11 cellular contexts compared by ENCODE assay signal in genomic region chr18:59950215-59950944, GRCh38. TPM values are rescaled to one million over a fixed set of nuclear protein-coding genes. Genes with fewer than 3 reads are reported as not detected.
A peak's percentile ranks its signal among the peaks of the same experiment; 100 is the strongest.
DNase-seq lines count a peak whose midpoint lies in the region; ATAC-seq, FAIRE-seq and TF ChIP-seq lines count a peak whose summit lies in the region.
"Had no signal": no experiment of that assay in that cellular context is flagged by ENCODE, and none has a peak within 500 bp of the region (broad histone marks: within the 10 kb centered on the region; RNA-seq: fewer than 3 reads in every experiment).

No MANE protein-coding gene starts in this region.

- no peak overlapping the region for H3K4me3 Mint-ChIP-seq in activated T-cell treated with anti-CD3 and anti-CD28 coated beads, Interleukin-2, amount 50 U/mL, for 4 hours
- H3K4me3 Mint-ChIP-seq in glutamatergic neuron (ENCODE audit: unreplicated experiment): no peak overlapping the region

- H3K9me2 ChIP-seq in OCI-LY1 (ENCODE audit: low read depth, low read length): no peaks in the 10 kb centered on the region

- H3K36me3 Mint-ChIP-seq in activated T-cell treated with anti-CD3 and anti-CD28 coated beads, Interleukin-2, amount 50 U/mL, for 4 hours (ENCODE audit: insufficient read depth): no peaks in the 10 kb centered on the region
- H3K36me3 Mint-ChIP-seq in glutamatergic neuron (ENCODE audit: unreplicated experiment): no peaks in the 10 kb centered on the region

- TF ChIP-seq CTCF in OCI-LY1 (IDR thresholded peaks at IDR 0.05; ENCODE audit: low read length) (no peak), pancreas (IDR thresholded peaks at IDR 0.05) (no peak), glutamatergic neuron (IDR thresholded peaks at IDR 0.05; ENCODE audit: partially characterized antibody, unreplicated experiment) (no peak)

- 57 to 58% methylated on average over 6 of the region's 6 CpGs for WGBS in pancreas, 2 donors

- H3K4me1 ChIP-seq in OCI-LY1 (ENCODE audit: insufficient read depth, low read length, severe bottlenecking): peaks cover 46% of the 10 kb centered on the region
- H3K4me1 ChIP-seq in pancreas: peaks cover 0 to 9% (median 0%) of the 10 kb centered on the region in 3 donors
- H3K4me1 ChIP-seq: BE2C, psoas muscle had no signal

- no peak overlapping the region for H3K27ac Mint-ChIP-seq in glutamatergic neuron (ENCODE audit: unreplicated experiment)

- peaks cover 33% of the 10 kb centered on the region for H3K4me1 Mint-ChIP-seq in activated T-cell treated with anti-CD3 and anti-CD28 coated beads, Interleukin-2, amount 50 U/mL, for 4 hours (ENCODE audit: low read depth)
- H3K4me1 Mint-ChIP-seq in glutamatergic neuron (ENCODE audit: low read depth, unreplicated experiment): no peaks in the 10 kb centered on the region

- H3K27me3 ChIP-seq in OCI-LY1 (ENCODE audit: insufficient read depth, low read length) (no peaks in the 10 kb centered on the region), pancreas (no peaks in the 10 kb centered on the region)
- H3K27me3 ChIP-seq: BE2C had no signal

- peak; percentile 49 to 65 for ATAC-seq in activated T-cell treated with anti-CD3 and anti-CD28 coated beads, Interleukin-2, amount 50 U/mL, for 4 hours
- peak; percentile 47 for ATAC-seq in HG02642 (IDR thresholded peaks at IDR 0.05; ENCODE audit: poor library complexity, unreplicated experiment)
- peak; percentile 82 to 96 (median 88) for ATAC-seq in pancreas
- no peak for ATAC-seq in GM19467 (IDR thresholded peaks at IDR 0.05; ENCODE audit: unreplicated experiment)
- ATAC-seq: psoas muscle had no signal

- H4K20me1 ChIP-seq in OCI-LY1 (ENCODE audit: insufficient read depth, low read length): no peaks in the 10 kb centered on the region

- H3K9me3 ChIP-seq in OCI-LY1 (ENCODE audit: low read length) (no peaks in the 10 kb centered on the region), pancreas (no peaks in the 10 kb centered on the region)
- H3K9me3 ChIP-seq: BE2C, psoas muscle had no signal

- H3K27ac ChIP-seq in OCI-LY1 (ENCODE audit: low read depth, low read length, poor library complexity, severe bottlenecking) (peak overlapping the region; percentile 62), pancreas (peak overlapping the region in 2 of 4 donors; percentile 26 to 40)
- H3K27ac ChIP-seq: psoas muscle had no signal

- no peak overlapping the region for H3K4me2 ChIP-seq in OCI-LY1 (ENCODE audit: low read length)

- no peaks in the 10 kb centered on the region for H3K79me2 ChIP-seq in OCI-LY1 (ENCODE audit: insufficient read depth, low read length)

- H3K9me3 Mint-ChIP-seq in activated T-cell treated with anti-CD3 and anti-CD28 coated beads, Interleukin-2, amount 50 U/mL, for 4 hours: no peaks in the 10 kb centered on the region
- no peaks in the 10 kb centered on the region for H3K9me3 Mint-ChIP-seq in glutamatergic neuron (ENCODE audit: unreplicated experiment)

- no peak overlapping the region for H2AFZ ChIP-seq in OCI-LY1 (ENCODE audit: low read length)

- H3K27me3 Mint-ChIP-seq in activated T-cell treated with anti-CD3 and anti-CD28 coated beads, Interleukin-2, amount 50 U/mL, for 4 hours (ENCODE audit: low read depth): peaks cover 7% of the 10 kb centered on the region
- peaks cover 1% of the 10 kb centered on the region for H3K27me3 Mint-ChIP-seq in glutamatergic neuron (ENCODE audit: unreplicated experiment)

- no peak overlapping the region for H3K9ac ChIP-seq in OCI-LY1 (ENCODE audit: low read length)

- FAIRE-seq in pancreas (lab: Jason Lieb, UNC): no peak

- H3K4me3 ChIP-seq in OCI-LY1 (ENCODE audit: low read depth, low read length, poor library complexity, severe bottlenecking): no peak overlapping the region
- no peak overlapping the region for H3K4me3 ChIP-seq in pancreas
- H3K4me3 ChIP-seq: psoas muscle had no signal

- H3K36me3 ChIP-seq in OCI-LY1 (ENCODE audit: insufficient read depth, low read length) (no peaks in the 10 kb centered on the region), pancreas (no peaks in the 10 kb centered on the region)
- H3K36me3 ChIP-seq: BE2C had no signal

- intact Hi-C loops in pancreas (cut with DNase I): no loop called here

- H3F3A ChIP-seq in OCI-LY1 (ENCODE audit: insufficient read depth, low read length): no peaks in the 10 kb centered on the region

- DNase-seq in activated T-cell treated with anti-CD3 and anti-CD28 coated beads, Interleukin-2, amount 50 U/mL, for 4 hours: no peak
- DNase-seq in activated T-cell treated with anti-CD3 and anti-CD28 coated beads for 4 hours (no peak), pancreas (peak in 4 of 6 donors; percentile 37 to 77 (median 62)), glutamatergic neuron (no peak), middle frontal gyrus (ENCODE audit: extremely low spot score, low spot score) (no peak)
- DNase-seq: activated CD4-positive, alpha-beta T cell treated with anti-CD3 and anti-CD28 coated beads, Interleukin-2, amount 50 U/mL, for 4 hours; BE2C; psoas muscle had no signal

RNA-seq across cellular contexts. Expression of gene PMAIP1, which starts 50.6 kb away (rescaled TPM):
- total RNA-seq in activated T-cell treated with anti-CD3 and anti-CD28 coated beads, Interleukin-2, amount 50 U/mL, for 4 hours: 10 to 100 TPM; 68.7 to 93.0 (median 79.7) TPM
- total RNA-seq in pancreas (1 to 10 TPM in 3 of 6 donors, under 1 TPM in 3; 0.16 to 2.4 (median 1.1) TPM), glutamatergic neuron (ENCODE audit: unreplicated experiment) (12.6 TPM)
- polyA plus RNA-seq in pancreas: under 1 TPM; 0.28 to 0.87 TPM

Comparison
In these comparisons a context has a peak if more than half of its experiments do, and no peak if none do; other contexts are left out.
1. DNase-seq: peak in pancreas (4 of 6); none in activated T-cell treated with anti-CD3 and anti-CD28 coated beads, Interleukin-2, amount 50 U/mL, for 4 hours (single experiment), activated T-cell treated with anti-CD3 and anti-CD28 coated beads for 4 hours (single experiment), glutamatergic neuron (single experiment) and middle frontal gyrus (single experiment).